13 cellular contexts compared by ENCODE assay signal in genomic region chr1:235739124-235739523, GRCh38.
A peak's percentile ranks its signal among the peaks of the same experiment; 100 is the strongest.
DNase-seq lines count a peak whose midpoint lies in the region; ATAC-seq and TF ChIP-seq lines count a peak whose summit lies in the region.
"Had no signal": no experiment of that assay in that cellular context is flagged by ENCODE, and none has a peak within 500 bp of the region (broad histone marks: within the 10 kb centered on the region; RNA-seq: fewer than 3 reads in every experiment).

No MANE protein-coding gene starts in this region.

- no peak overlapping the region for H3K4me3 ChIP-seq in PC-3 (ENCODE audit: low read length)
- no peak overlapping the region for H3K4me3 ChIP-seq in fibroblast of lung (replicated peaks in 1 of 4; ENCODE audit: control extremely low read depth in 1 of 4, insufficient read depth in 1 of 4, low read depth in 3 of 4, low read length in 4 of 4)
- H3K4me3 ChIP-seq in naive thymus-derived CD4-positive, alpha-beta T cell (ENCODE audit: low read length) = no peak overlapping the region
- H3K4me3 ChIP-seq: GM12878, skin epidermis had no signal

- intact Hi-C loops in PC-3 (cut with micrococcal nuclease) = loop anchor here (1.0 kb wide), 1 partner anchor 31 kb away; no protein-coding TSS in a partner anchor
- intact Hi-C loops in naive thymus-derived CD4-positive, alpha-beta T cell (cut with micrococcal nuclease) = no loop called here

- H3K36me3 ChIP-seq in PC-3 (ENCODE audit: low read depth, low read length) (no peaks in the 10 kb centered on the region), fibroblast of lung (ENCODE audit: control insufficient read depth, insufficient read depth, low read length) (no peaks in the 10 kb centered on the region)
- H3K36me3 ChIP-seq in naive thymus-derived CD4-positive, alpha-beta T cell (ENCODE audit: control insufficient read depth in 2 of 3, insufficient read depth in 3 of 3, low read length in 3 of 3) = peaks cover 0 to 31% (median 21%) of the 10 kb centered on the region in 3 experiments

- H3K27ac ChIP-seq in PC-3 (ENCODE audit: low read length) = 0 out of 2 replicates have a peak overlapping the region, but pooled peaks have one; percentile 8
- no peak overlapping the region for H3K27ac ChIP-seq in fibroblast of lung (ENCODE audit: insufficient read depth, low read length)
- no peak overlapping the region for H3K27ac ChIP-seq in naive thymus-derived CD4-positive, alpha-beta T cell (ENCODE audit: low read depth, low read length)
- H3K27ac ChIP-seq: skin epidermis had no signal

- H3K9me3 Mint-ChIP-seq in naive thymus-derived CD4-positive, alpha-beta T cell = no peaks in the 10 kb centered on the region
- H3K9me3 Mint-ChIP-seq: activated T-helper 2 cell treated with anti-CD3 and anti-CD28 coated beads, Interferon-gamma antibody, Interleukin-2, Interleukin-4, amounts not matched to agents 10 μg/mL and 5 μg/mL and 100 μg/mL, durations not matched to agents 14 hours and 24 hours and 36 hours; nephron had no signal

- H3K4me1 ChIP-seq in PC-3 (ENCODE audit: insufficient read depth, low read length) = peaks cover 13% of the 10 kb centered on the region
- peaks cover 8% of the 10 kb centered on the region for H3K4me1 ChIP-seq in fibroblast of lung (ENCODE audit: control insufficient read depth, extremely low read depth, insufficient read depth, low read length)
- H3K4me1 ChIP-seq in naive thymus-derived CD4-positive, alpha-beta T cell (ENCODE audit: control insufficient read depth in 2 of 2, insufficient read depth in 2 of 2, low read length in 2 of 2) = no peaks in the 10 kb centered on the region

- H3K4me3 Mint-ChIP-seq in naive thymus-derived CD4-positive, alpha-beta T cell = no peak overlapping the region
- H3K4me3 Mint-ChIP-seq: activated CD4-positive, alpha-beta T cell treated with anti-CD3 and anti-CD28 coated beads, Interleukin-2, amount 10 ng/mL, durations not matched to agents 24 days and 14 days; nephron had no signal

- POLR2A ChIA-PET in PC-3 (lab: Charles Lee; ENCODE audit: unreplicated experiment) = no interaction called here
- POLR2A ChIA-PET in naive thymus-derived CD4-positive, alpha-beta T cell (lab: Charles Lee) = no interaction called here

- no peaks in the 10 kb centered on the region for H3K27me3 Mint-ChIP-seq in naive thymus-derived CD4-positive, alpha-beta T cell
- H3K27me3 Mint-ChIP-seq: activated CD4-positive, alpha-beta T cell treated with anti-CD3 and anti-CD28 coated beads, Interleukin-2, amount 10 ng/mL, durations not matched to agents 24 days and 14 days had no signal

- ATAC-seq in PC-3 (peak; percentile 84), HG03439 (IDR thresholded peaks at IDR 0.05; ENCODE audit: unreplicated experiment) (no peak)
- ATAC-seq in naive thymus-derived CD4-positive, alpha-beta T cell = no peak
- ATAC-seq: GM12878 had no signal

- BruUV-seq in PC-3 (replicated peaks; lab: Mats Ljungman, UMichigan) = no TSS peak

- 0 out of 2 replicates have a peak overlapping the region, but pooled peaks have one; percentile 10 for H3K4me2 ChIP-seq in PC-3 (ENCODE audit: low read length)
- H3K4me2 ChIP-seq in fibroblast of lung (ENCODE audit: extremely low read depth, insufficient read depth, low read length) = no peak overlapping the region

- no peaks in the 10 kb centered on the region for H3K79me2 ChIP-seq in PC-3 (ENCODE audit: low read length)
- H3K79me2 ChIP-seq in fibroblast of lung (ENCODE audit: control insufficient read depth, insufficient read depth, low read length) = no peaks in the 10 kb centered on the region

- H3F3A ChIP-seq in PC-3 (ENCODE audit: low read length, unreplicated experiment) = no peaks in the 10 kb centered on the region

- H3K27me3 ChIP-seq in PC-3 (ENCODE audit: low read length) (no peaks in the 10 kb centered on the region), fibroblast of lung (ENCODE audit: control insufficient read depth, insufficient read depth, low read length) (no peaks in the 10 kb centered on the region)
- H3K27me3 ChIP-seq in naive thymus-derived CD4-positive, alpha-beta T cell (ENCODE audit: control insufficient read depth in 2 of 2, insufficient read depth in 2 of 2, low read length in 2 of 2) = no peaks in the 10 kb centered on the region

- H3K4me1 Mint-ChIP-seq in naive thymus-derived CD4-positive, alpha-beta T cell = peaks cover 0 to 6% (median 0%) of the 10 kb centered on the region in 7 donors
- H3K4me1 Mint-ChIP-seq: nephron had no signal

- no peaks in the 10 kb centered on the region for H3K9me2 ChIP-seq in PC-3 (replicated peaks; ENCODE audit: low read length)

- DNase-seq in HCEC 1CT (peak; percentile 90), PC-3 (peak; percentile 74), fibroblast of lung (ENCODE audit: low read depth in 2 of 2) (peak; percentile 65 to 69), pulmonary artery endothelial cell (ENCODE audit: low read depth, low spot score) (peak; percentile 24), HPDE6-E6E7 (ENCODE audit: extremely low spot score) (no peak)
- no peak for DNase-seq in naive thymus-derived CD4-positive, alpha-beta T cell
- DNase-seq: activated CD4-positive, alpha-beta T cell treated with anti-CD3 and anti-CD28 coated beads, Interleukin-2, amount 10 ng/mL, durations not matched to agents 24 days and 14 days; GOT3 had no signal

- no peaks in the 10 kb centered on the region for H3K9me3 ChIP-seq in PC-3 (ENCODE audit: low read length)
- no peaks in the 10 kb centered on the region for H3K9me3 ChIP-seq in fibroblast of lung (ENCODE audit: control insufficient read depth, insufficient read depth, low read depth, low read length)
- no peaks in the 10 kb centered on the region for H3K9me3 ChIP-seq in naive thymus-derived CD4-positive, alpha-beta T cell (ENCODE audit: control insufficient read depth in 2 of 3, low read length in 3 of 3)

- H2AFZ ChIP-seq in PC-3 (ENCODE audit: low read length) (no peak overlapping the region), fibroblast of lung (ENCODE audit: low read length) (no peak overlapping the region)

- H3K27ac Mint-ChIP-seq in naive thymus-derived CD4-positive, alpha-beta T cell = no peak overlapping the region
- H3K27ac Mint-ChIP-seq: activated CD4-positive, alpha-beta T cell treated with anti-CD3 and anti-CD28 coated beads, Interleukin-2, amount 10 ng/mL, durations not matched to agents 24 days and 14 days; activated T-helper 2 cell treated with anti-CD3 and anti-CD28 coated beads, Interferon-gamma antibody, Interleukin-2, Interleukin-4, amounts not matched to agents 10 μg/mL and 5 μg/mL and 100 μg/mL, durations not matched to agents 14 hours and 24 hours and 36 hours; nephron had no signal

- TF ChIP-seq CTCF in PC-3 (conservative IDR thresholded peaks at IDR 0.05; ENCODE audit: low read depth, low read length) (no peak), fibroblast of lung (conservative IDR thresholded peaks at IDR 0.05 in 1 of 2, IDR thresholded peaks at IDR 0.05 in 1 of 2; ENCODE audit: low read depth in 1 of 2, low read length in 2 of 2) (no peak)

- H4K20me1 ChIP-seq in PC-3 (ENCODE audit: low read length) (no peaks in the 10 kb centered on the region), fibroblast of lung (ENCODE audit: control insufficient read depth, extremely low read depth, insufficient read depth, low read length) (no peaks in the 10 kb centered on the region)

- no peak overlapping the region for H3K9ac ChIP-seq in PC-3 (ENCODE audit: low read length)
- no peak overlapping the region for H3K9ac ChIP-seq in fibroblast of lung (ENCODE audit: insufficient read depth, low read length)

- H3K36me3 Mint-ChIP-seq in naive thymus-derived CD4-positive, alpha-beta T cell = peaks cover 5 to 53% (median 40%) of the 10 kb centered on the region in 5 donors

- CTCF ChIA-PET in PC-3 (lab: Charles Lee) = no interaction called here
- CTCF ChIA-PET in naive thymus-derived CD4-positive, alpha-beta T cell (lab: Charles Lee) = no interaction called here

Comparison
In these comparisons a context has a peak if more than half of its experiments do, and no peak if none do; other contexts are left out.
1. DNase-seq: peak in HCEC 1CT (single experiment), PC-3 (single experiment), fibroblast of lung (2 of 2) and pulmonary artery endothelial cell (single experiment); none in HPDE6-E6E7 (single experiment) and naive thymus-derived CD4-positive, alpha-beta T cell (0 of 9).